ENCODE assay signal across 8 cellular contexts in genomic region chr14:69398053-69398817, GRCh38. TPM values are rescaled to one million over a fixed set of nuclear protein-coding genes. Genes with fewer than 3 reads are reported as not detected.
DNase-seq lines count a peak whose midpoint lies in the region; ATAC-seq and TF ChIP-seq lines count a peak whose summit lies in the region.

ERH (minus strand) TSS chr14:69398299; CDS start chr14:69398233, 66 bp downstream.
SLC39A9 (plus strand) TSS chr14:69398692; CDS start chr14:69399370, 678 bp downstream.

- peaks cover 33% of the 10 kb centered on the region for H3K4me1 Mint-ChIP-seq in WTC11

- H3K27me3 ChIP-seq in AG04450 (ENCODE audit: control insufficient read depth, insufficient read depth, low read length): no peaks in the 10 kb centered on the region
- H3K27me3 ChIP-seq in smooth muscle cell (ENCODE audit: low read depth): no peaks in the 10 kb centered on the region

- H3K4me3 ChIP-seq in AG04450 (ENCODE audit: low read depth, low read length) (peak within 1 kb of the TSS; percentile 94), cardiac fibroblast (replicated peaks in 1 of 2; ENCODE audit: low read depth in 2 of 2, low read length in 2 of 2) (peak within 1 kb of the TSS; percentile 86 to 98), smooth muscle cell (peak within 1 kb of the TSS; percentile 79)

- peaks cover 76% of the 10 kb centered on the region for H4K20me1 ChIP-seq in smooth muscle cell (ENCODE audit: low read depth)

- no peaks in the 10 kb centered on the region for H3F3A ChIP-seq in smooth muscle cell (ENCODE audit: low read depth)

- under 1% methylated on average over 53 of the region's 53 CpGs for WGBS in smooth muscle cell (ENCODE audit: low lambda C conversion rate)

- H3K4me1 ChIP-seq in smooth muscle cell (ENCODE audit: low read depth): peaks cover 33% of the 10 kb centered on the region

- H3K79me2 ChIP-seq in smooth muscle cell (ENCODE audit: low read depth): peaks cover 93% of the 10 kb centered on the region

- no peaks in the 10 kb centered on the region for H3K27me3 Mint-ChIP-seq in WTC11 (ENCODE audit: low read depth)

- H3K4me2 ChIP-seq in smooth muscle cell: peak within 1 kb of the TSS; percentile 98

- TF ChIP-seq CTCF in AG04450 (IDR thresholded peaks at IDR 0.05; ENCODE audit: low read depth, low read length): no peak
- TF ChIP-seq CTCF in WTC11 (IDR thresholded peaks at IDR 0.05): no peak
- TF ChIP-seq CTCF in cardiac fibroblast (IDR thresholded peaks at IDR 0.05; ENCODE audit: low read depth, low read length): no peak
- no peak for TF ChIP-seq CTCF in smooth muscle cell (IDR thresholded peaks at IDR 0.05; ENCODE audit: borderline replicate concordance, insufficient read depth, poor library complexity, severe bottlenecking)

- ATAC-seq in GM18909 (IDR thresholded peaks at IDR 0.05; ENCODE audit: poor library complexity, unreplicated experiment) (peak; percentile 89), HG03175 (IDR thresholded peaks at IDR 0.05; ENCODE audit: unreplicated experiment) (peak; percentile 90), WTC11 (peak; percentile 91)

- H3K9ac ChIP-seq in smooth muscle cell (ENCODE audit: low read depth): peak within 1 kb of the TSS; percentile 97

- peak within 1 kb of the TSS; percentile 94 for H3K4me3 Mint-ChIP-seq in WTC11

- H3K27ac ChIP-seq in AG04450 (ENCODE audit: low read depth, low read length) (peak within 1 kb of the TSS; percentile 85), smooth muscle cell (ENCODE audit: low read depth) (peak within 1 kb of the TSS; percentile 92)

- H3K36me3 Mint-ChIP-seq in WTC11: peaks cover 37% of the 10 kb centered on the region

- CTCF ChIA-PET in AG04450 (lab: Charles Lee) (interaction anchor here (0.6 to 2.1 kb wide), 5 partner anchors 35 to 1607 kb away, joined by 3 to 12 read pairs (median 5); no protein-coding TSS in a partner anchor), WTC11 (lab: Charles Lee) (interaction anchor here (0.5 to 2.2 kb wide), 8 partner anchors 19 to 150 kb away, joined by 3 to 14 read pairs (median 4); no protein-coding TSS in a partner anchor)

- DNase-seq in AG04450 (ENCODE audit: low read depth, low spot score) (peak; percentile 90), NCI-H226 (peak; percentile 95), WTC11 (ENCODE audit: low spot score) (peak; percentile 93), cardiac fibroblast (ENCODE audit: low read depth in 2 of 2) (peak; percentile 98 to 99), iPS-NIHi7 (ENCODE audit: extremely low spot score) (peak; percentile 93), smooth muscle cell (lab: John Stamatoyannopoulos, UW; ENCODE audit: unreplicated experiment) (peak; percentile 55)

- H3K36me3 ChIP-seq in smooth muscle cell (ENCODE audit: low read depth): peaks cover 3% of the 10 kb centered on the region

- H2AFZ ChIP-seq in smooth muscle cell (ENCODE audit: low read depth): peak within 1 kb of the TSS; percentile 84

- H3K9me3 ChIP-seq in AG04450 (ENCODE audit: control insufficient read depth, insufficient read depth, low read length): peaks cover 3% of the 10 kb centered on the region
- no peaks in the 10 kb centered on the region for H3K9me3 ChIP-seq in smooth muscle cell (replicated peaks; ENCODE audit: low read depth)

- peak within 1 kb of the TSS; percentile 100 for H3K27ac Mint-ChIP-seq in WTC11

- no peaks in the 10 kb centered on the region for H3K9me3 Mint-ChIP-seq in WTC11

- POLR2A ChIA-PET in AG04450 (lab: Yijun Ruan, JAX): interaction anchor here (0.5 to 1.1 kb wide), 12 partner anchors 13 to 255 kb away, joined by 3 to 9 read pairs (median 4); partner anchors contain the start of gene EXD2
- POLR2A ChIA-PET in WTC11 (lab: Charles Lee): interaction anchor here (1.2 to 1.5 kb wide), 2 partner anchors 61 to 139 kb away, joined by 4 read pairs; partner anchors contain the start of gene GALNT16

TF ChIP-seq in WTC11, 78 proteins besides CTCF, POLR2A, EP300 and RAD21 (continues in another document):
- TF ChIP-seq ZNF232 (CRISPR knock-in tag; IDR thresholded peaks at IDR 0.05) (peak; percentile 36; the same call in 1 of the 2 replicates), MLX (CRISPR knock-in tag; IDR thresholded peaks at IDR 0.05) (no peak), NR2C2 (CRISPR knock-in tag; IDR thresholded peaks at IDR 0.05) (peak; percentile 92), MXD4 (CRISPR knock-in tag; IDR thresholded peaks at IDR 0.05; ENCODE audit: borderline replicate concordance) (no peak), CREM (CRISPR knock-in tag; IDR thresholded peaks at IDR 0.05) (peak; percentile 79), GABPB1 (CRISPR knock-in tag; IDR thresholded peaks at IDR 0.05) (peak; percentile 59; the same call in 1 of the 2 replicates), RORB (CRISPR knock-in tag; IDR thresholded peaks at IDR 0.05) (no peak), TP53 (CRISPR knock-in tag; IDR thresholded peaks at IDR 0.05) (no peak), FOXP4 (CRISPR knock-in tag; IDR thresholded peaks at IDR 0.05) (peak; percentile 22; the same call in 1 of the 2 replicates), ZNF671 (CRISPR knock-in tag; IDR thresholded peaks at IDR 0.05) (no peak), MAX (CRISPR knock-in tag; IDR thresholded peaks at IDR 0.05) (peak; percentile 57), HMGA2 (CRISPR knock-in tag; IDR thresholded peaks at IDR 0.05) (no peak), SMAD3 (CRISPR knock-in tag; IDR thresholded peaks at IDR 0.05; ENCODE audit: borderline replicate concordance) (peak; percentile 13; the same call in 1 of the 2 replicates), FOXK1 (CRISPR knock-in tag; IDR thresholded peaks at IDR 0.05) (peak; percentile 38; the same call in 1 of the 2 replicates), OVOL2 (CRISPR knock-in tag; IDR thresholded peaks at IDR 0.05; ENCODE audit: borderline replicate concordance) (no peak), TEAD4 (CRISPR knock-in tag; IDR thresholded peaks at IDR 0.05) (no peak), FOXP1 (CRISPR knock-in tag; IDR thresholded peaks at IDR 0.05; ENCODE audit: borderline replicate concordance) (0 out of 2 replicates have a peak, but pooled peaks have one; percentile 17)

RNA-seq across cellular contexts. Expression of gene ERH, which starts in this region (rescaled TPM):
- 110 and 164 TPM in 2 replicates for polyA plus RNA-seq in AG04450 (2011; rRNA removed)
- 115 and 148 TPM in 2 replicates for polyA minus RNA-seq in AG04450 (2011; rRNA and poly(A)+ RNA removed)
- total RNA-seq in WTC11 (2021): 320 to 363 TPM (median 356 TPM) in 3 replicates
- 109 and 118 TPM in 2 replicates for total RNA-seq in smooth muscle cell
- 184 and 208 TPM in 2 replicates for polyA plus RNA-seq in smooth muscle cell

RNA-seq across cellular contexts. Expression of gene SLC39A9, which starts in this region (rescaled TPM):
- 69.5 and 82.2 TPM in 2 replicates for polyA plus RNA-seq in AG04450 (2011; rRNA removed)
- polyA minus RNA-seq in AG04450 (2011; rRNA and poly(A)+ RNA removed): 173 and 176 TPM in 2 replicates
- total RNA-seq in WTC11 (2021): 39.2 to 44.1 TPM (median 42.6 TPM) in 3 replicates
- total RNA-seq in smooth muscle cell: 106 and 110 TPM in 2 replicates
- 39.9 and 42.8 TPM in 2 replicates for polyA plus RNA-seq in smooth muscle cell

Comparison
In these comparisons a context has a peak if more than half of its experiments do, and no peak if none do; other contexts are left out.
1. Peak in every context shown above with its lines: DNase-seq, ATAC-seq, H3K4me3 ChIP-seq and H3K27ac ChIP-seq.